In genomic region chr20:51409192-51409875, GRCh38 we compare ENCODE assay signal across 29 cellular contexts.
DNase-seq lines count a peak whose midpoint lies in the region; ATAC-seq and TF ChIP-seq lines count a peak whose summit lies in the region.
"Had no signal": no experiment of that assay in that cellular context is flagged by ENCODE, and none has a peak within 500 bp of the region (broad histone marks: within the 10 kb centered on the region; RNA-seq: fewer than 3 reads in every experiment).

No MANE protein-coding gene starts in this region.

- CTCF ChIA-PET in activated CD4-positive, alpha-beta memory T cell treated with anti-CD3 and anti-CD28 coated beads for 36 hours (lab: Charles Lee): interaction anchor here (0.9 to 1.6 kb wide), 2 partner anchors 133 to 215 kb away, joined by 3 read pairs; partner anchors contain the start of gene NFATC2

- H3K27me3 ChIP-seq in thyroid gland: no peaks in the 10 kb centered on the region
- H3K27me3 ChIP-seq: BE2C, breast epithelium, esophagus squamous epithelium, tibial artery had no signal

- H3K9me3 Mint-ChIP-seq in activated T-cell treated with anti-CD3 and anti-CD28 coated beads, Interleukin-2, amount 50 U/mL, for 72 hours: peaks cover 0 to 3% of the 10 kb centered on the region in 2 donors
- peaks cover 6% of the 10 kb centered on the region for H3K9me3 Mint-ChIP-seq in activated CD4-positive, alpha-beta memory T cell treated with anti-CD3 and anti-CD28 coated beads for 36 hours
- no peaks in the 10 kb centered on the region for H3K9me3 Mint-ChIP-seq in effector memory CD8-positive, alpha-beta T cell

- peak overlapping the region; percentile 7 for H3K27ac Mint-ChIP-seq in activated T-cell treated with anti-CD3 and anti-CD28 coated beads, Interleukin-2, amount 50 U/mL, for 72 hours
- peak overlapping the region; percentile 43 for H3K27ac Mint-ChIP-seq in activated CD4-positive, alpha-beta memory T cell treated with anti-CD3 and anti-CD28 coated beads for 36 hours
- H3K27ac Mint-ChIP-seq in effector memory CD8-positive, alpha-beta T cell: peak overlapping the region; percentile 89 to 99

- peaks cover 61% of the 10 kb centered on the region for H3K4me1 Mint-ChIP-seq in activated T-cell treated with anti-CD3 and anti-CD28 coated beads, Interleukin-2, amount 50 U/mL, for 72 hours (ENCODE audit: low read depth)
- peaks cover 84% of the 10 kb centered on the region for H3K4me1 Mint-ChIP-seq in activated CD4-positive, alpha-beta memory T cell treated with anti-CD3 and anti-CD28 coated beads for 36 hours (ENCODE audit: low read depth)
- H3K4me1 Mint-ChIP-seq in effector memory CD8-positive, alpha-beta T cell (ENCODE audit: low read depth in 2 of 2): peaks cover 71 to 75% of the 10 kb centered on the region in 2 donors

- TF ChIP-seq CTCF in thyroid gland (IDR thresholded peaks at IDR 0.05): no peak

- no peaks in the 10 kb centered on the region for H3K27me3 Mint-ChIP-seq in activated T-cell treated with anti-CD3 and anti-CD28 coated beads, Interleukin-2, amount 50 U/mL, for 72 hours (ENCODE audit: low read depth)
- H3K27me3 Mint-ChIP-seq in activated CD4-positive, alpha-beta memory T cell treated with anti-CD3 and anti-CD28 coated beads for 36 hours: no peaks in the 10 kb centered on the region
- H3K27me3 Mint-ChIP-seq in effector memory CD8-positive, alpha-beta T cell: no peaks in the 10 kb centered on the region
- H3K27me3 Mint-ChIP-seq: activated CD4-positive, alpha-beta T cell treated with anti-CD3 and anti-CD28 coated beads, Interleukin-2, amount 10 ng/mL, durations not matched to agents 7 days and 5 days had no signal

- no peak overlapping the region for H3K4me3 Mint-ChIP-seq in activated T-cell treated with anti-CD3 and anti-CD28 coated beads, Interleukin-2, amount 50 U/mL, for 72 hours
- no peak overlapping the region for H3K4me3 Mint-ChIP-seq in activated CD4-positive, alpha-beta memory T cell treated with anti-CD3 and anti-CD28 coated beads for 36 hours
- peak overlapping the region; percentile 52 to 71 for H3K4me3 Mint-ChIP-seq in effector memory CD8-positive, alpha-beta T cell
- H3K4me3 Mint-ChIP-seq: activated CD4-positive, alpha-beta T cell treated with anti-CD3 and anti-CD28 coated beads, Interleukin-2, amount 10 ng/mL, durations not matched to agents 7 days and 5 days had no signal

- no peak for TF ChIP-seq POLR2A in thyroid gland (IDR thresholded peaks at IDR 0.05)

- DNase-seq in activated T-cell treated with anti-CD3 and anti-CD28 coated beads, Interleukin-2, amount 50 U/mL, for 72 hours: no peak
- DNase-seq in activated T-cell treated with anti-CD3 and anti-CD28 coated beads, Interleukin-2, amount 50 U/mL, for 1 hour: no peak
- DNase-seq in activated CD4-positive, alpha-beta memory T cell treated with anti-CD3 and anti-CD28 coated beads for 36 hours: no peak
- DNase-seq in effector memory CD8-positive, alpha-beta T cell: peak in 1 of 3 experiments; percentile 61
- no peak for DNase-seq in thyroid gland
- no peak for DNase-seq in left lobe of liver (ENCODE audit: low spot score)
- DNase-seq in DMS53 (lab: John Stamatoyannopoulos, UW): no peak
- DNase-seq in pons (ENCODE audit: low spot score): no peak
- DNase-seq: activated CD4-positive, alpha-beta T cell treated with anti-CD3 and anti-CD28 coated beads, Interleukin-2, amount 10 ng/mL, durations not matched to agents 7 days and 5 days; activated naive CD4-positive, alpha-beta T cell; amygdala; BE2C; COR-L47; DMS79 treated with DMSO at 0.1 percent for 48 hours; effector memory CD4-positive, alpha-beta T cell; esophagus squamous epithelium; foreskin melanocyte; mesenchymal stem cell; NCI-H1105; NCI-H187 treated with DMSO at 0.1 percent for 48 hours; NCI-H524; PC-3; SK-N-SH; stimulated activated naive CD8-positive, alpha-beta T cell treated with anti-CD3 and anti-CD28 coated beads, Interleukin-15, Interleukin-2, amounts not matched to agents 100 U/mL and 50 U/mL, for 24 hours; WERI-Rb-1 had no signal

- H3K36me3 ChIP-seq in thyroid gland: no peaks in the 10 kb centered on the region
- H3K36me3 ChIP-seq: BE2C, breast epithelium, HAP-1, prostate gland, tibial artery, WERI-Rb-1 had no signal

- H3K4me1 ChIP-seq in thyroid gland: peaks cover 30 to 36% of the 10 kb centered on the region in 2 donors
- H3K4me1 ChIP-seq: BE2C, HAP-1, prostate gland had no signal

- peaks cover 24 to 38% of the 10 kb centered on the region in 2 donors for H3K36me3 Mint-ChIP-seq in activated T-cell treated with anti-CD3 and anti-CD28 coated beads, Interleukin-2, amount 50 U/mL, for 72 hours (ENCODE audit: insufficient read depth in 2 of 2)
- peaks cover 65% of the 10 kb centered on the region for H3K36me3 Mint-ChIP-seq in activated CD4-positive, alpha-beta memory T cell treated with anti-CD3 and anti-CD28 coated beads for 36 hours
- H3K36me3 Mint-ChIP-seq in effector memory CD8-positive, alpha-beta T cell (ENCODE audit: insufficient read depth): peaks cover 73% of the 10 kb centered on the region

- ATAC-seq in activated T-cell treated with anti-CD3 and anti-CD28 coated beads, Interleukin-2, amount 50 U/mL, for 72 hours (replicated peaks in 1 of 2): no peak
- peak; percentile 8 for ATAC-seq in effector memory CD8-positive, alpha-beta T cell (replicated peaks)
- no peak for ATAC-seq in left lobe of liver
- ATAC-seq: PC-3; stimulated activated naive CD8-positive, alpha-beta T cell treated with anti-CD3 and anti-CD28 coated beads, Interleukin-15, Interleukin-2, amounts not matched to agents 100 U/mL and 50 U/mL, for 24 hours had no signal

- POLR2A ChIA-PET in activated CD4-positive, alpha-beta memory T cell treated with anti-CD3 and anti-CD28 coated beads for 36 hours (lab: Charles Lee): no interaction called here

- intact Hi-C loops in activated CD4-positive, alpha-beta memory T cell treated with anti-CD3 and anti-CD28 coated beads for 36 hours (cut with micrococcal nuclease): no loop called here
- intact Hi-C loops in thyroid gland (cut with DNase I): loop anchor here (10.0 kb wide), 1 partner anchor 55 kb away; no protein-coding TSS in a partner anchor

- peak overlapping the region; percentile 61 to 92 (median 90) for H3K27ac ChIP-seq in thyroid gland
- H3K27ac ChIP-seq: breast epithelium, prostate gland, tibial artery, WERI-Rb-1 had no signal

- no peak overlapping the region for H3K4me3 ChIP-seq in thyroid gland (replicated peaks in 1 of 3)
- H3K4me3 ChIP-seq: breast epithelium, esophagus squamous epithelium, HAP-1, prostate gland, tibial artery had no signal

- WGBS in thyroid gland, 2 donors: 76 to 78% methylated on average over 10 of the region's 10 CpGs

- H3K9me3 ChIP-seq in thyroid gland: no peaks in the 10 kb centered on the region
- H3K9me3 ChIP-seq: breast epithelium, esophagus squamous epithelium, HAP-1, prostate gland, SK-N-SH, tibial artery had no signal

Comparison
In these comparisons a context has a peak if more than half of its experiments do, and no peak if none do; other contexts are left out.
1. H3K27ac Mint-ChIP-seq: peak in every context shown above with its lines; median percentile 94 in effector memory CD8-positive, alpha-beta T cell; 43 in activated CD4-positive, alpha-beta memory T cell treated with anti-CD3 and anti-CD28 coated beads for 36 hours; 7 in activated T-cell treated with anti-CD3 and anti-CD28 coated beads, Interleukin-2, amount 50 U/mL, for 72 hours.
2. H3K4me3 Mint-ChIP-seq: peak in effector memory CD8-positive, alpha-beta T cell (2 of 2); none in activated T-cell treated with anti-CD3 and anti-CD28 coated beads, Interleukin-2, amount 50 U/mL, for 72 hours (0 of 2) and activated CD4-positive, alpha-beta memory T cell treated with anti-CD3 and anti-CD28 coated beads for 36 hours (single experiment).